13 cellular contexts compared by ENCODE assay signal in the genomic region with DNA sequence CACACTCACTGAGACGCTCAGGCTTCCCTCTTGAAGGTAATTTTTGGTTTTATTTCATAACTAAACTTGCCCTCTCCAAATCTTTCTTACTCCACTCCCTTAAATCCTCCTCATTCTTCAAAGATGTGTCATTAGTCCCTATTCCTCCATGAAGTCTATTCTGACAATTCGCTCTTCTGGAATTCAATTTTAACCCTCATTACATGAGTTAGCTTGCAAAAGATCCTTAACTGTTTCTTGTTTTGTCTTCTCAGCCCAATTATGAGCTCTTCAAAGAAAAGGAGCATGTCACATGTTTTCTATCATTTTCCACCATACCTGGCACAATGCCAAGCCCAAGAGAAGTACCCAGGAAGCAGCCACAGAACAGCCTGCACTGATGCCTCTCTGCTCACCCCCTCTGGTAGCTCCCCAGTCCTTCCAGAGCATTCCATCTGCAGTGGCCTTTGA. TPM values are rescaled to one million over a fixed set of nuclear protein-coding genes. Genes with fewer than 3 reads are reported as not detected.
DNase-seq lines count a peak whose midpoint lies in the region; ATAC-seq and TF ChIP-seq lines count a peak whose summit lies in the region.
"Had no signal": no experiment of that assay in that cellular context is flagged by ENCODE, and none has a peak within 500 bp of the region (broad histone marks: within the 10 kb centered on the region; RNA-seq: fewer than 3 reads in every experiment).

No MANE protein-coding gene starts in this region.

- no peak overlapping the region for H2BK15ac ChIP-seq in IMR-90 (ENCODE audit: low read depth, low read length)

- H2BK120ac ChIP-seq in IMR-90 (ENCODE audit: low read depth, low read length) = no peak overlapping the region

- H4K8ac ChIP-seq in IMR-90 (ENCODE audit: low read depth in 2 of 2, low read length in 2 of 2) = no peak overlapping the region

- no peak overlapping the region for H2AK5ac ChIP-seq in IMR-90 (ENCODE audit: low read depth, low read length)

- DNase-seq in DND-41 (peak; percentile 11), IMR-90 (peak; percentile 71), T1000 (lab: John Stamatoyannopoulos, UW) (peak; percentile 6), lower lobe of right lung (no peak), HT-29 (ENCODE audit: low spot score) (no peak), SK-N-DZ (ENCODE audit: low spot score) (no peak), smooth muscle cell (lab: John Stamatoyannopoulos, UW; ENCODE audit: unreplicated experiment) (no peak)
- DNase-seq in activated T-helper 1 cell treated with anti-CD3 and anti-CD28 coated beads, Interleukin-12 subunit alpha, Interleukin-12 subunit beta, Interleukin-2, Interleukin-4 antibody, amounts not matched to agents 30 ng/mL and 10 ng/mL and 1 ng/mL, durations not matched to agents 14 hours and 24 hours and 36 hours (ENCODE audit: low spot score) = no peak
- DNase-seq: activated T-cell treated with anti-CD3 and anti-CD28 coated beads, Interleukin-2, amount 50 U/mL, for 48 hours; GF-D8; natural killer cell; NCI-H1436; stimulated activated CD8-positive, alpha-beta memory T cell treated with anti-CD3 and anti-CD28 coated beads, Interleukin-4, amount 100 ng/mL, for 48 hours had no signal

- no peaks in the 10 kb centered on the region for H3K4me1 Mint-ChIP-seq in activated T-helper 1 cell treated with anti-CD3 and anti-CD28 coated beads, Interleukin-12 subunit alpha, Interleukin-12 subunit beta, Interleukin-2, Interleukin-4 antibody, amounts not matched to agents 30 ng/mL and 10 ng/mL and 1 ng/mL, durations not matched to agents 14 hours and 24 hours and 36 hours (ENCODE audit: low read depth)
- H3K4me1 Mint-ChIP-seq: natural killer cell had no signal

- in situ Hi-C loops in IMR-90 (cut with MboI; ENCODE audit: low sequenced_read_pairs) = no loop called here

- H3K4me3 ChIP-seq in DND-41 (ENCODE audit: low read depth in 1 of 2, low read length in 2 of 2) (no peak overlapping the region), IMR-90 (ENCODE audit: insufficient read depth, low read depth, low read length) (no peak overlapping the region), lower lobe of right lung (no peak overlapping the region), smooth muscle cell (no peak overlapping the region)

- no peak for TF ChIP-seq RAD21 in IMR-90 (IDR thresholded peaks at IDR 0.05; ENCODE audit: low read length)

- H4K20me1 ChIP-seq in DND-41 (ENCODE audit: insufficient read depth, low read length) (no peaks in the 10 kb centered on the region), IMR-90 (ENCODE audit: insufficient read depth, low read length) (no peaks in the 10 kb centered on the region), smooth muscle cell (ENCODE audit: low read depth) (peaks cover 14% of the 10 kb centered on the region)

- ATAC-seq in DND-41 (ENCODE audit: insufficient read depth, low read depth) (no peak), IMR-90 (ENCODE audit: low read depth) (peak; percentile 86), lower lobe of right lung (peak; percentile 38 to 44)
- ATAC-seq: natural killer cell had no signal

- POLR2A ChIA-PET in IMR-90 (lab: Charles Lee; ENCODE audit: unreplicated experiment) = no interaction called here

- H4K91ac ChIP-seq in IMR-90 (ENCODE audit: insufficient read depth, low read depth, low read length) = no peak overlapping the region; the same call in 1 of the 2 replicates

- peak overlapping the region; percentile 31 for H2AK9ac ChIP-seq in IMR-90 (replicated peaks; ENCODE audit: low read depth, low read length, poor library complexity)

- no peak overlapping the region for H3K4ac ChIP-seq in IMR-90 (ENCODE audit: low read depth, low read length)

- dilution Hi-C loops in IMR-90 (cut with HindIII; ENCODE audit: low sequenced_read_pairs, unreplicated experiment) = no loop called here

- H3K14ac ChIP-seq in IMR-90 (replicated peaks; ENCODE audit: low read depth, low read length) = no peak overlapping the region

- 0 out of 4 replicates have a peak, but pooled peaks cover 0 to 2% of the 10 kb centered on the region in 2 experiments for H3K79me1 ChIP-seq in IMR-90 (ENCODE audit: low read depth in 1 of 2, low read length in 2 of 2)

- H3K56ac ChIP-seq in IMR-90 (ENCODE audit: extremely low read depth, insufficient read depth, low read length) = no peak overlapping the region

- H3K4me1 ChIP-seq in DND-41 (ENCODE audit: insufficient read depth, low read length) (no peaks in the 10 kb centered on the region), IMR-90 (ENCODE audit: control insufficient read depth, insufficient read depth, low read length) (peaks cover 2% of the 10 kb centered on the region; the same call in 1 of the 2 replicates), lower lobe of right lung (peaks cover 12% of the 10 kb centered on the region), smooth muscle cell (ENCODE audit: low read depth) (no peaks in the 10 kb centered on the region)

- CTCF ChIA-PET in IMR-90 (lab: Yijun Ruan, JAX) = no interaction called here

- intact Hi-C loops in IMR-90 (cut with micrococcal nuclease) = no loop called here
- intact Hi-C loops in lower lobe of right lung (cut with DNase I) = no loop called here
- intact Hi-C loops in activated T-helper 1 cell treated with anti-CD3 and anti-CD28 coated beads, Interleukin-12 subunit alpha, Interleukin-12 subunit beta, Interleukin-2, Interleukin-4 antibody, amounts not matched to agents 30 ng/mL and 10 ng/mL and 1 ng/mL, durations not matched to agents 14 hours and 24 hours and 36 hours (cut with micrococcal nuclease) = no loop called here

- H3K9me3 ChIP-seq in DND-41 (ENCODE audit: insufficient read depth, low read length, severe bottlenecking) (no peaks in the 10 kb centered on the region), IMR-90 (ENCODE audit: control insufficient read depth, insufficient read depth, low read length) (no peaks in the 10 kb centered on the region), lower lobe of right lung (no peaks in the 10 kb centered on the region), smooth muscle cell (replicated peaks; ENCODE audit: low read depth) (no peaks in the 10 kb centered on the region)

- H3K23ac ChIP-seq in IMR-90 (ENCODE audit: low read depth, low read length) = no peak overlapping the region

- H3K27me3 Mint-ChIP-seq in activated T-helper 1 cell treated with anti-CD3 and anti-CD28 coated beads, Interleukin-12 subunit alpha, Interleukin-12 subunit beta, Interleukin-2, Interleukin-4 antibody, amounts not matched to agents 30 ng/mL and 10 ng/mL and 1 ng/mL, durations not matched to agents 14 hours and 24 hours and 36 hours (ENCODE audit: insufficient read depth) = peaks cover 6% of the 10 kb centered on the region

- H3K36me3 Mint-ChIP-seq in activated T-helper 1 cell treated with anti-CD3 and anti-CD28 coated beads, Interleukin-12 subunit alpha, Interleukin-12 subunit beta, Interleukin-2, Interleukin-4 antibody, amounts not matched to agents 30 ng/mL and 10 ng/mL and 1 ng/mL, durations not matched to agents 14 hours and 24 hours and 36 hours (ENCODE audit: low read depth) = no peaks in the 10 kb centered on the region
- H3K36me3 Mint-ChIP-seq: natural killer cell had no signal

- no peak overlapping the region for H3K9ac ChIP-seq in DND-41 (ENCODE audit: low read depth, low read length)
- no peak overlapping the region for H3K9ac ChIP-seq in IMR-90 (ENCODE audit: low read depth, low read length)
- H3K9ac ChIP-seq in smooth muscle cell (ENCODE audit: low read depth) = no peak overlapping the region

- H3K27ac Mint-ChIP-seq in activated T-helper 1 cell treated with anti-CD3 and anti-CD28 coated beads, Interleukin-12 subunit alpha, Interleukin-12 subunit beta, Interleukin-2, Interleukin-4 antibody, amounts not matched to agents 30 ng/mL and 10 ng/mL and 1 ng/mL, durations not matched to agents 14 hours and 24 hours and 36 hours = no peak overlapping the region
- H3K27ac Mint-ChIP-seq: natural killer cell had no signal

- no peak overlapping the region for H3K27ac ChIP-seq in DND-41 (ENCODE audit: low read length)
- no peak overlapping the region for H3K27ac ChIP-seq in IMR-90 (ENCODE audit: insufficient read depth, low read length)
- H3K27ac ChIP-seq in lower lobe of right lung = no peak overlapping the region
- H3K27ac ChIP-seq in smooth muscle cell (ENCODE audit: low read depth) = no peak overlapping the region

- TF ChIP-seq CTCF in DND-41 (IDR thresholded peaks at IDR 0.05; ENCODE audit: borderline replicate concordance, extremely low read depth, low read length, poor library complexity, severe bottlenecking) (no peak), IMR-90 (conservative IDR thresholded peaks at IDR 0.05; ENCODE audit: low read depth, low read length) (no peak), lower lobe of right lung (IDR thresholded peaks at IDR 0.05) (no peak), smooth muscle cell (IDR thresholded peaks at IDR 0.05; ENCODE audit: borderline replicate concordance, insufficient read depth, poor library complexity, severe bottlenecking) (no peak)

- H2BK20ac ChIP-seq in IMR-90 (ENCODE audit: low read depth, low read length) = no peak overlapping the region

- H3K9me1 ChIP-seq in IMR-90 (ENCODE audit: insufficient read depth, low read length) = no peaks in the 10 kb centered on the region

- WGBS in IMR-90 (ENCODE audit: extremely low coverage in 2 of 2, insufficient read length in 1 of 2), 2 experiments = 60% methylated on average over 1 of the region's 2 CpGs; no CpG with 5 or more reads in 1 of the 2 experiments
- 32% methylated on average over 2 of the region's 2 CpGs for WGBS in smooth muscle cell (ENCODE audit: low lambda C conversion rate)

- no peak overlapping the region for H3K18ac ChIP-seq in IMR-90 (ENCODE audit: low read depth, low read length)

- no peaks in the 10 kb centered on the region for H3F3A ChIP-seq in smooth muscle cell (ENCODE audit: low read depth)

- no peak overlapping the region for H2AFZ ChIP-seq in DND-41 (ENCODE audit: low read depth, low read length)
- H2AFZ ChIP-seq in IMR-90 (replicated peaks; ENCODE audit: low read length, poor library complexity) = no peak overlapping the region
- H2AFZ ChIP-seq in smooth muscle cell (ENCODE audit: low read depth) = no peak overlapping the region

- no peak overlapping the region for H3K4me3 Mint-ChIP-seq in activated T-helper 1 cell treated with anti-CD3 and anti-CD28 coated beads, Interleukin-12 subunit alpha, Interleukin-12 subunit beta, Interleukin-2, Interleukin-4 antibody, amounts not matched to agents 30 ng/mL and 10 ng/mL and 1 ng/mL, durations not matched to agents 14 hours and 24 hours and 36 hours
- H3K4me3 Mint-ChIP-seq: natural killer cell had no signal

- peaks cover 31% of the 10 kb centered on the region for H3K27me3 ChIP-seq in DND-41 (ENCODE audit: insufficient read depth, low read length, poor library complexity)
- H3K27me3 ChIP-seq in IMR-90 (ENCODE audit: control insufficient read depth, insufficient read depth, low read length) = no peaks in the 10 kb centered on the region; the same call in 1 of the 2 replicates
- no peaks in the 10 kb centered on the region for H3K27me3 ChIP-seq in lower lobe of right lung (ENCODE audit: low read depth)
- no peaks in the 10 kb centered on the region for H3K27me3 ChIP-seq in smooth muscle cell (ENCODE audit: low read depth)

- H3K79me2 ChIP-seq in DND-41 (ENCODE audit: insufficient read depth, low read length) = no peaks in the 10 kb centered on the region
- no peaks in the 10 kb centered on the region for H3K79me2 ChIP-seq in smooth muscle cell (ENCODE audit: low read depth)

- H3K9me3 Mint-ChIP-seq in activated T-helper 1 cell treated with anti-CD3 and anti-CD28 coated beads, Interleukin-12 subunit alpha, Interleukin-12 subunit beta, Interleukin-2, Interleukin-4 antibody, amounts not matched to agents 30 ng/mL and 10 ng/mL and 1 ng/mL, durations not matched to agents 14 hours and 24 hours and 36 hours = no peaks in the 10 kb centered on the region
- H3K9me3 Mint-ChIP-seq: natural killer cell had no signal

- H3K4me2 ChIP-seq in DND-41 (ENCODE audit: insufficient read depth, low read length) (no peak overlapping the region), IMR-90 (ENCODE audit: low read depth, low read length) (no peak overlapping the region), smooth muscle cell (no peak overlapping the region)

- TF ChIP-seq POLR2A in IMR-90 (IDR thresholded peaks at IDR 0.05; ENCODE audit: low read depth, low read length) = no peak

- H3K36me3 ChIP-seq in DND-41 (ENCODE audit: insufficient read depth, low read length) (no peaks in the 10 kb centered on the region), IMR-90 (ENCODE audit: control insufficient read depth, insufficient read depth, low read length) (no peaks in the 10 kb centered on the region), lower lobe of right lung (no peaks in the 10 kb centered on the region), smooth muscle cell (ENCODE audit: low read depth) (no peaks in the 10 kb centered on the region)

- no TSS peak for BruUV-seq in IMR-90 (replicated peaks; lab: Mats Ljungman, UMichigan)

- no peak overlapping the region for H2BK5ac ChIP-seq in IMR-90 (ENCODE audit: low read depth, low read length, poor library complexity, severe bottlenecking)

- H4K5ac ChIP-seq in IMR-90 (ENCODE audit: low read depth, low read length) = no peak overlapping the region

RNA-seq across cellular contexts. Expression of gene GALNT18, which starts 13.0 kb away (rescaled TPM):
- total RNA-seq in IMR-90 (2012; rRNA removed) (9.4 and 11.3 TPM in 2 replicates), lower lobe of right lung (46.4 TPM), smooth muscle cell (11.2 and 11.5 TPM in 2 replicates)
- polyA plus RNA-seq in IMR-90 (2012; rRNA removed) (9.2 and 9.5 TPM in 2 replicates), smooth muscle cell (16.3 and 16.6 TPM in 2 replicates)
- polyA plus RNA-seq in IMR-90 (2012; cell fraction: cytosol; rRNA removed) = 7.9 and 10.2 TPM in 2 replicates
- polyA plus RNA-seq in IMR-90 (2012; cell fraction: nucleus; rRNA removed; ENCODE audit: low replicate concordance) = 4.2 and 5.8 TPM in 2 replicates
- total RNA-seq in HT-29 (2014; rRNA removed; shearing (Covaris generic)) = 0.18 and 0.44 TPM in 2 replicates
- 0.08 and 0.74 TPM in 2 replicates for polyA plus RNA-seq in SK-N-DZ (2014; cell fraction: cytosol; rRNA removed)
- 0.07 and 0.37 TPM in 2 replicates for polyA plus RNA-seq in SK-N-DZ (2014; cell fraction: nucleus; rRNA removed)
- 5.3 and 5.7 TPM in 2 replicates for total RNA-seq in activated T-helper 1 cell treated with anti-CD3 and anti-CD28 coated beads, Interleukin-12 subunit alpha, Interleukin-12 subunit beta, Interleukin-2, Interleukin-4 antibody, amounts not matched to agents 30 ng/mL and 10 ng/mL and 1 ng/mL, durations not matched to agents 14 hours and 24 hours and 36 hours

Comparison
In these comparisons a context has a peak if more than half of its experiments do, and no peak if none do; other contexts are left out.
1. DNase-seq: peak in DND-41 (single experiment), IMR-90 (single experiment) and T1000 (single experiment); none in lower lobe of right lung (single experiment), HT-29 (single experiment), SK-N-DZ (single experiment), activated T-helper 1 cell treated with anti-CD3 and anti-CD28 coated beads, Interleukin-12 subunit alpha, Interleukin-12 subunit beta, Interleukin-2, Interleukin-4 antibody, amounts not matched to agents 30 ng/mL and 10 ng/mL and 1 ng/mL, durations not matched to agents 14 hours and 24 hours and 36 hours (single experiment) and smooth muscle cell (single experiment).